ENCODE assay signal across 13 cellular contexts in the genomic region with DNA sequence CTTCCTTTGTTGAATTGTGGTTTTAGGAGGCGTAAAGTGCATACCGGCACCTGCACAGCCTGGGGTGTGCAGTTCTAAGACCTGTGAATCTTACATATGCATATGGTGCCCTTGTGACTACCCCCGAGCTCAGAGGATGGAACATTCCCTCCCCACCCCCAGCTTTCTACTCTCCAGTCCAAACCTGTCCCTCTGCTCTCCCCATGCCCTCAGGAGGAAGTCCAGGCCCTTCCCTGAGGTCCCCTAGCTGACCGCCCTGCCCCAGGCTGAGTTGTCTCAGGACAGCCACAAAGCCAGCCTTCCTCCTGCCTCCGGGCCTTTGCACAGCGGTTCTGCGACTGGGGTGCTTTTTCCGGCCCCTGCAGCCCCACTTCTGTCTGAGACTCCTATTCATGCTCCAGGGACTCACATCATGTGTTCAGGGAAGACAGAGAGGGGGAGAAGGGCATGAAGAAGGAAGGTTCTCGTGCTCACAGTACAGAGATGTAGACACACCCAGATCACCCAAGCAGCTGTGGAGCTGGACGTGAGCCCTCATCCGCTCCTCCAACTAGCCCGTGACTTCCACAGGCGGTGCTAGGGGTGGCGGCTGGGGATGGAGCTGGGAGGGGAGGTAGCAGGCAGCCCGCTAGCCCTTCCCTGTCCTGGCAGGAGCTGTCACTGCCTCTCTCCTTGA. TPM values are rescaled to one million over a fixed set of nuclear protein-coding genes. Genes with fewer than 3 reads are reported as not detected.
DNase-seq lines count a peak whose midpoint lies in the region; ATAC-seq and TF ChIP-seq lines count a peak whose summit lies in the region.
"Had no signal": no experiment of that assay in that cellular context is flagged by ENCODE, and none has a peak within 500 bp of the region (broad histone marks: within the 10 kb centered on the region; RNA-seq: fewer than 3 reads in every experiment).

No MANE protein-coding gene starts in this region.

- no peak overlapping the region for H2BK12ac ChIP-seq in neuronal stem cell (ENCODE audit: low read length)

- no peak for ATAC-seq in GM21390 (IDR thresholded peaks at IDR 0.05; ENCODE audit: unreplicated experiment)

- no peaks in the 10 kb centered on the region for H3K79me1 ChIP-seq in neuronal stem cell (ENCODE audit: low read depth, low read length)

- H3K14ac ChIP-seq in neuronal stem cell (ENCODE audit: low read length): no peak overlapping the region

- no peaks in the 10 kb centered on the region for H3K36me3 ChIP-seq in BE2C
- H3K36me3 ChIP-seq in HUES6 (ENCODE audit: control insufficient read depth, insufficient read depth, low read length): no peaks in the 10 kb centered on the region
- no peaks in the 10 kb centered on the region for H3K36me3 ChIP-seq in colonic mucosa
- H3K36me3 ChIP-seq in neuronal stem cell (replicated peaks in 1 of 2; ENCODE audit: control insufficient read depth in 2 of 2, insufficient read depth in 2 of 2, low read length in 2 of 2): no peaks in the 10 kb centered on the region
- H3K36me3 ChIP-seq: prostate gland had no signal

- DNase-seq in BE2C (peak; percentile 59), colonic mucosa (peak; percentile 57), neuronal stem cell (ENCODE audit: low spot score) (no peak), T-helper 9 cell (no peak), T1000 (lab: John Stamatoyannopoulos, UW) (no peak)
- no peak for DNase-seq in stimulated activated CD4-positive, alpha-beta T cell treated with anti-CD3 and anti-CD28 coated beads, Interleukin-1b, Interleukin-23, amount 100 ng/mL, for 48 hours
- DNase-seq: activated naive CD8-positive, alpha-beta T cell treated with anti-CD3 and anti-CD28 coated beads, Interleukin-2, amount 10 ng/mL, durations not matched to agents 7 days and 5 days; GF-D8; left cardiac atrium; OCI-M1 had no signal

- no peak overlapping the region for H3K4ac ChIP-seq in neuronal stem cell (ENCODE audit: low read length)

- H3K9ac ChIP-seq in HUES6 (ENCODE audit: low read length) (peak overlapping the region; percentile 7), colonic mucosa (ENCODE audit: low read depth in 2 of 2, low read length in 2 of 2) (no peak overlapping the region), neuronal stem cell (ENCODE audit: low read depth, low read length, poor library complexity) (no peak overlapping the region)

- no peak for TF ChIP-seq CTCF in BE2C (IDR thresholded peaks at IDR 0.05; ENCODE audit: low read depth, low read length)
- TF ChIP-seq CTCF in colonic mucosa (IDR thresholded peaks at IDR 0.05): no peak

- no peaks in the 10 kb centered on the region for H3K27me3 ChIP-seq in BE2C
- H3K27me3 ChIP-seq in HUES6 (ENCODE audit: control insufficient read depth, insufficient read depth, low read length): peaks cover 14% of the 10 kb centered on the region
- no peaks in the 10 kb centered on the region for H3K27me3 ChIP-seq in colonic mucosa
- H3K27me3 ChIP-seq in neuronal stem cell (ENCODE audit: control insufficient read depth in 3 of 3, insufficient read depth in 3 of 3, low read depth in 1 of 3, low read length in 3 of 3): peaks cover 0 to 8% (median 2%) of the 10 kb centered on the region in 3 experiments

- H2BK15ac ChIP-seq in neuronal stem cell (ENCODE audit: low read length): no peak overlapping the region

- H4K8ac ChIP-seq in neuronal stem cell (ENCODE audit: low read depth, low read length): no peak overlapping the region

- WGBS in neuronal stem cell (ENCODE audit: extremely low coverage in 2 of 2, insufficient read length in 2 of 2, insufficient replicate concordance in 1 of 2), 2 donors: no CpG with 5 or more reads among the region's 15 CpGs

- no peak overlapping the region for H3K4me3 ChIP-seq in BE2C (ENCODE audit: low read depth, low read length)
- H3K4me3 ChIP-seq in HUES6 (ENCODE audit: low read depth, low read length): no peak overlapping the region
- no peak overlapping the region for H3K4me3 ChIP-seq in colonic mucosa
- no peak overlapping the region for H3K4me3 ChIP-seq in neuronal stem cell (ENCODE audit: low read length in 2 of 2)
- H3K4me3 ChIP-seq: prostate gland had no signal

- H3K9me3 ChIP-seq in BE2C (no peaks in the 10 kb centered on the region), HUES6 (ENCODE audit: control insufficient read depth, insufficient read depth, low read depth, low read length) (no peaks in the 10 kb centered on the region), colonic mucosa (no peaks in the 10 kb centered on the region), neuronal stem cell (replicated peaks in 1 of 2; ENCODE audit: control insufficient read depth in 2 of 2, insufficient read depth in 1 of 2, low read depth in 1 of 2, low read length in 2 of 2) (no peaks in the 10 kb centered on the region)
- H3K9me3 ChIP-seq: prostate gland had no signal

- intact Hi-C loops in colonic mucosa (cut with DNase I): no loop called here

- no peak overlapping the region for H3K27ac ChIP-seq in HUES6 (ENCODE audit: low read depth, low read length)
- H3K27ac ChIP-seq in colonic mucosa: no peak overlapping the region
- H3K27ac ChIP-seq in neuronal stem cell (replicated peaks; ENCODE audit: low read length): no peak overlapping the region
- H3K27ac ChIP-seq: prostate gland had no signal

- peaks cover 31% of the 10 kb centered on the region for H3K4me1 ChIP-seq in BE2C
- peaks cover 24% of the 10 kb centered on the region for H3K4me1 ChIP-seq in HUES6 (ENCODE audit: control insufficient read depth, insufficient read depth, low read length)
- peaks cover 3% of the 10 kb centered on the region for H3K4me1 ChIP-seq in colonic mucosa
- peaks cover 23 to 33% of the 10 kb centered on the region in 2 donors for H3K4me1 ChIP-seq in neuronal stem cell (ENCODE audit: control insufficient read depth in 2 of 2, insufficient read depth in 1 of 2, low read depth in 1 of 2, low read length in 2 of 2)
- H3K4me1 ChIP-seq: prostate gland had no signal

- no peak overlapping the region for H3K23ac ChIP-seq in neuronal stem cell (ENCODE audit: low read depth, low read length, poor library complexity)

- no peak overlapping the region for H2AFZ ChIP-seq in neuronal stem cell (ENCODE audit: low read length)

- H3K18ac ChIP-seq in neuronal stem cell (ENCODE audit: low read length): no peak overlapping the region

- H2BK120ac ChIP-seq in neuronal stem cell (ENCODE audit: low read depth, low read length): no peak overlapping the region

- H4K91ac ChIP-seq in neuronal stem cell (ENCODE audit: low read depth, low read length, poor library complexity): no peak overlapping the region

- no peak overlapping the region for H2BK5ac ChIP-seq in neuronal stem cell (ENCODE audit: low read length)

- peak overlapping the region; percentile 24 for H2AK5ac ChIP-seq in neuronal stem cell (ENCODE audit: low read depth, low read length)

- no peak overlapping the region for H3K4me2 ChIP-seq in neuronal stem cell (ENCODE audit: insufficient read depth, low read length, poor library complexity, severe bottlenecking)

RNA-seq across cellular contexts. Expression of gene FLRT1, which starts 50.7 kb away (rescaled TPM):
- polyA plus RNA-seq in BE2C (2012; ENCODE audit: insufficient read depth, insufficient read length, low read depth): 4.3 TPM
- total RNA-seq in colonic mucosa: under 1 TPM; 0.20 to 0.96 TPM
- 0.88 TPM for polyA plus RNA-seq in neuronal stem cell (2013, experiment 1 of 2)
- polyA plus RNA-seq in neuronal stem cell (2013, experiment 2 of 2): 0.94 TPM
- total RNA-seq: activated naive CD8-positive, alpha-beta T cell treated with anti-CD3 and anti-CD28 coated beads, Interleukin-2, amount 10 ng/mL, durations not matched to agents 7 days and 5 days had no signal

Comparison
In these comparisons a context has a peak if more than half of its experiments do, and no peak if none do; other contexts are left out.
1. DNase-seq: peak in BE2C (single experiment) and colonic mucosa (single experiment); none in neuronal stem cell (single experiment), T-helper 9 cell (single experiment), stimulated activated CD4-positive, alpha-beta T cell treated with anti-CD3 and anti-CD28 coated beads, Interleukin-1b, Interleukin-23, amount 100 ng/mL, for 48 hours (single experiment) and T1000 (single experiment).